In the genomic region with DNA sequence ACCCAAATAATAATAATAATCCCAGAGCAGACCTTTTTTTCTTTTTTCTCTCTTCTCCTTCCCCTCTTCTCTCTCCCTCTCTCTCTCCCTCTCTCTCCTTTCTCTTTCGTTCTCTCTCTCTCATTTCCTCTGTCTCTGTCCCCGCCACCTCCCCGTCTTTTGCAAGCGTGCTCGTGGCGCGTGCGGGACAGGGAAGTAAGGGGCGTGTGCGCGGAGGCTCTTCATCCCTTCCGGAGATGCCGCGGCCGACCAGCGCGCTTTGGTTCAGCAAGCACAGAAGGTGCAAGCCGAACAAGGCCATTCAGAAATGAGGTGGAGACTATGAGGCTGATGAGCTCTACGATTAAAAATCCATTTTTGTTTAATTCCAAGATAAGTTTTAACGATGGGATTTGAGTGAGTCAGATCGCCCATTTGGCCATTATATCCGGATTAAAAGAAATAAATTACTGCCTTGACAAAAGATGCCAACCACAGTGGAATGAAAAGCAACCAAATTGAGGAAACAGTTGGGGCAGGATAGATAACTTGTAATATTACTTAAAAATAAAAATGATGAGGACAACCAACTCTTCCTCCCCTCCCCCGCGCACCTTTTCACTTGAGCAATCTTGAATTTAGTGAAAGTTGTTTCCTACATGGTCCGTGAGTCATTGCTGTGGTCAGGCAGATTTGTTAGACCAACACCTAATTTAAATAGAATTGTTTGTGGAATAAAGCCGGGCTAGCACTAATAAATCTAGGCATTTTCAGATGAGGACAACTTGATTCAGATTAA, we compare ENCODE assay signal across 1 cellular context.
A peak's percentile ranks its signal among the peaks of the same experiment; 100 is the strongest.
TF ChIP-seq lines count a peak whose summit lies in the region.

No MANE protein-coding gene starts in this region.

TF ChIP-seq in IMR-90, 13 proteins besides CTCF, POLR2A, EP300 and RAD21:
- TF ChIP-seq, protein P1, sequence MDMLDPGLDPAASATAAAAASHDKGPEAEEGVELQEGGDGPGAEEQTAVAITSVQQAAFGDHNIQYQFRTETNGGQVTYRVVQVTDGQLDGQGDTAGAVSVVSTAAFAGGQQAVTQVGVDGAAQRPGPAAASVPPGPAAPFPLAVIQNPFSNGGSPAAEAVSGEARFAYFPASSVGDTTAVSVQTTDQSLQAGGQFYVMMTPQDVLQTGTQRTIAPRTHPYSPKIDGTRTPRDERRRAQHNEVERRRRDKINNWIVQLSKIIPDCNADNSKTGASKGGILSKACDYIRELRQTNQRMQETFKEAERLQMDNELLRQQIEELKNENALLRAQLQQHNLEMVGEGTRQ (IDR thresholded peaks at IDR 0.05; ENCODE audit: low read depth, low read length) = no peak
- no peak; the same call in 1 of the 2 replicates for TF ChIP-seq MAZ (IDR thresholded peaks at IDR 0.05; ENCODE audit: borderline replicate concordance, low read depth, low read length)
- peak; percentile 75 for TF ChIP-seq CEBPB (IDR thresholded peaks at IDR 0.05; ENCODE audit: low read depth, low read length)
- TF ChIP-seq MXI1 (IDR thresholded peaks at IDR 0.05; ENCODE audit: borderline replicate concordance, low read depth, low read length) = peak; percentile 75; the same call in 1 of the 2 replicates
- TF ChIP-seq, protein P2, sequence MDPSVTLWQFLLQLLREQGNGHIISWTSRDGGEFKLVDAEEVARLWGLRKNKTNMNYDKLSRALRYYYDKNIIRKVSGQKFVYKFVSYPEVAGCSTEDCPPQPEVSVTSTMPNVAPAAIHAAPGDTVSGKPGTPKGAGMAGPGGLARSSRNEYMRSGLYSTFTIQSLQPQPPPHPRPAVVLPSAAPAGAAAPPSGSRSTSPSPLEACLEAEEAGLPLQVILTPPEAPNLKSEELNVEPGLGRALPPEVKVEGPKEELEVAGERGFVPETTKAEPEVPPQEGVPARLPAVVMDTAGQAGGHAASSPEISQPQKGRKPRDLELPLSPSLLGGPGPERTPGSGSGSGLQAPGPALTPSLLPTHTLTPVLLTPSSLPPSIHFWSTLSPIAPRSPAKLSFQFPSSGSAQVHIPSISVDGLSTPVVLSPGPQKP (IDR thresholded peaks at IDR 0.05; ENCODE audit: borderline replicate concordance, low read depth, low read length) = no peak
- peak; percentile 54; the same call in 1 of the 2 replicates for TF ChIP-seq BHLHE40 (IDR thresholded peaks at IDR 0.05; ENCODE audit: low read depth, low read length)
- TF ChIP-seq RCOR1 (IDR thresholded peaks at IDR 0.05; ENCODE audit: insufficient replicate concordance, low read length) = no peak
- TF ChIP-seq FOS (IDR thresholded peaks at IDR 0.05; ENCODE audit: low read depth, low read length) = peak; percentile 50; the same call in 1 of the 2 replicates
- TF ChIP-seq MAFK (IDR thresholded peaks at IDR 0.05; ENCODE audit: low read depth, low read length) = no peak
- TF ChIP-seq CHD1 (IDR thresholded peaks at IDR 0.05; ENCODE audit: low read depth, low read length) = no peak
- no peak for TF ChIP-seq RFX5 (IDR thresholded peaks at IDR 0.05; ENCODE audit: low read depth, low read length)
- TF ChIP-seq SMC3 (IDR thresholded peaks at IDR 0.05; ENCODE audit: low read depth, low read length) = no peak
- no peak for TF ChIP-seq NFE2L2 (IDR thresholded peaks at IDR 0.05; ENCODE audit: low read depth, low read length)
